ENCODE assay signal across 23 cellular contexts in genomic region chr6:134752445-134752844, GRCh38.
DNase-seq lines count a peak whose midpoint lies in the region; ATAC-seq, FAIRE-seq and TF ChIP-seq lines count a peak whose summit lies in the region.
"Had no signal": no experiment of that assay in that cellular context is flagged by ENCODE, and none has a peak within 500 bp of the region (broad histone marks: within the 10 kb centered on the region; RNA-seq: fewer than 3 reads in every experiment).

No MANE protein-coding gene starts in this region.

- no peak overlapping the region for H2AK5ac ChIP-seq in mesenchymal stem cell (ENCODE audit: low read length, severe bottlenecking)

- H4K8ac ChIP-seq in mesenchymal stem cell (ENCODE audit: low read length) = no peak overlapping the region

- H2BK120ac ChIP-seq in mesenchymal stem cell (ENCODE audit: low read depth, low read length) = no peak overlapping the region

- TF ChIP-seq RAD21 in liver (IDR thresholded peaks at IDR 0.05) = peak in 1 of 2 donors; percentile 44
- no peak for TF ChIP-seq RAD21 in HepG2 (CRISPR knock-in tag; IDR thresholded peaks at IDR 0.05)

- H3K9me2 ChIP-seq in GM23248 (ENCODE audit: insufficient read depth) = no peaks in the 10 kb centered on the region

- no peak overlapping the region for H3K4ac ChIP-seq in mesenchymal stem cell (ENCODE audit: low read depth in 1 of 2, low read length in 2 of 2)

- no peaks in the 10 kb centered on the region for H3K79me1 ChIP-seq in mesenchymal stem cell (replicated peaks; ENCODE audit: low read length, poor library complexity, severe bottlenecking)

- no peak overlapping the region for H3K18ac ChIP-seq in mesenchymal stem cell (ENCODE audit: low read depth in 1 of 2, low read length in 2 of 2)

- POLR2A ChIA-PET in HepG2 (lab: Yijun Ruan, JAX) = no interaction called here

- no peaks in the 10 kb centered on the region for H4K20me1 ChIP-seq in HepG2 (ENCODE audit: insufficient read depth, low read length)
- no peaks in the 10 kb centered on the region for H4K20me1 ChIP-seq in GM23248 (ENCODE audit: insufficient read depth)
- H4K20me1 ChIP-seq: BLaER1 had no signal

- H2BK12ac ChIP-seq in mesenchymal stem cell (ENCODE audit: low read length in 2 of 2) = no peak overlapping the region

- CTCF ChIA-PET in HepG2 (lab: Yijun Ruan, JAX; ENCODE audit: low intra/inter-chr PET ratio, low total read pairs) = no interaction called here

- H3K79me2 ChIP-seq in HepG2 (ENCODE audit: insufficient read depth, low read length) = no peaks in the 10 kb centered on the region
- H3K79me2 ChIP-seq in GM23248 (ENCODE audit: insufficient read depth) = no peaks in the 10 kb centered on the region

- no peak overlapping the region for H2BK15ac ChIP-seq in mesenchymal stem cell (ENCODE audit: low read depth, poor library complexity, severe bottlenecking)

- H3K27ac ChIP-seq in liver (ENCODE audit: low read depth in 1 of 2, low read length in 2 of 2) (no peak overlapping the region), HepG2 (ENCODE audit: extremely low read length, insufficient read depth, low read length) (no peak overlapping the region), mesenchymal stem cell (ENCODE audit: low read length, poor library complexity, severe bottlenecking) (peak overlapping the region; percentile 37), GM23248 (no peak overlapping the region)
- H3K27ac ChIP-seq: 22Rv1, BLaER1, C4-2B had no signal

- FAIRE-seq in HepG2 (lab: Jason Lieb, UNC) = no peak
- FAIRE-seq: A204.1, GM12891, GM18507, H54 had no signal

- in situ Hi-C loops in HepG2 (cut with HindIII; ENCODE audit: extremely low pct_ligation_motif_present, low pct_unique_long_range_greater_than_20kb) (no loop called here), GM23248 (cut with MboI) (no loop called here)

- H3K4me2 ChIP-seq in HepG2 (ENCODE audit: low read depth, low read length) (no peak overlapping the region), mesenchymal stem cell (ENCODE audit: low read length, poor library complexity, severe bottlenecking) (no peak overlapping the region), GM23248 (ENCODE audit: unreplicated experiment) (no peak overlapping the region)
- H3K4me2 ChIP-seq: BLaER1 had no signal

- H3F3A ChIP-seq in GM23248 (ENCODE audit: insufficient read depth) = no peaks in the 10 kb centered on the region

- WGBS in liver = 34% methylated on average over 5 of the region's 5 CpGs
- WGBS in HepG2 (ENCODE audit: low lambda C conversion rate) = 18% methylated on average over 5 of the region's 5 CpGs
- 98% methylated on average over 4 of the region's 5 CpGs for WGBS in mesenchymal stem cell
- 74 to 79% methylated on average over 5 of the region's 5 CpGs for WGBS in GM23248 (ENCODE audit: low coverage in 1 of 2, low lambda C conversion rate in 2 of 2, missing lambda C conversion rate in 2 of 2), 2 experiments

- H3K23ac ChIP-seq in mesenchymal stem cell (ENCODE audit: low read length in 2 of 2) = no peak overlapping the region

- no peak overlapping the region for H2AFZ ChIP-seq in HepG2 (ENCODE audit: low read length)
- H2AFZ ChIP-seq in mesenchymal stem cell (ENCODE audit: low read depth, low read length) = no peak overlapping the region
- H2AFZ ChIP-seq in GM23248 = no peak overlapping the region

- no peak overlapping the region for H4K91ac ChIP-seq in mesenchymal stem cell (ENCODE audit: low read length)

- DNase-seq in HepG2 (ENCODE audit: low spot score) (no peak), kidney tubule cell (ENCODE audit: low spot score) (peak; percentile 9), mesenchymal stem cell (no peak), renal cortical epithelial cell (ENCODE audit: low read depth) (peak; percentile 37), GM23248 (no peak), SHP77 treated with DMSO at 0.1 percent for 48 hours (lab: John Stamatoyannopoulos, UW) (no peak)
- DNase-seq: CD4-positive, CD25-positive, alpha-beta regulatory T cell; CD8-positive, alpha-beta memory T cell; DMS53; DMS79 treated with DMSO at 0.1 percent for 48 hours; GF-D8; GOT3; HFFc6 had no signal

- H3K36me3 ChIP-seq in liver (ENCODE audit: control insufficient read depth in 4 of 4, insufficient read depth in 3 of 4, low read depth in 1 of 4, low read length in 3 of 4) (no peaks in the 10 kb centered on the region), HepG2 (replicated peaks in 1 of 2; ENCODE audit: control insufficient read depth in 1 of 2, insufficient read depth in 2 of 2, low read length in 2 of 2) (no peaks in the 10 kb centered on the region), mesenchymal stem cell (ENCODE audit: control insufficient read depth in 1 of 2, insufficient read depth in 2 of 2, low read depth in 1 of 2, low read length in 2 of 2) (no peaks in the 10 kb centered on the region), GM23248 (ENCODE audit: low read depth) (no peaks in the 10 kb centered on the region)
- H3K36me3 ChIP-seq: BLaER1, HAP-1 had no signal

- TF ChIP-seq EP300 in HepG2 (IDR thresholded peaks at IDR 0.05; ENCODE audit: low read depth in 2 of 2, low read length in 2 of 2) (no peak), HepG2 (CRISPR knock-in tag; IDR thresholded peaks at IDR 0.05; ENCODE audit: borderline replicate concordance) (no peak)

- H3K14ac ChIP-seq in mesenchymal stem cell (ENCODE audit: low read length in 2 of 2) = no peak overlapping the region

- H3K4me1 ChIP-seq in liver (ENCODE audit: control insufficient read depth in 4 of 4, insufficient read depth in 4 of 4, low read length in 3 of 4) = peaks cover 0 to 9% (median 1%) of the 10 kb centered on the region in 4 donors
- no peaks in the 10 kb centered on the region for H3K4me1 ChIP-seq in HepG2 (ENCODE audit: insufficient read depth, low read length)
- peaks cover 5% of the 10 kb centered on the region for H3K4me1 ChIP-seq in mesenchymal stem cell (ENCODE audit: control insufficient read depth, insufficient read depth, low read depth, low read length)
- H3K4me1 ChIP-seq in GM23248 (ENCODE audit: insufficient read depth) = peaks cover 5% of the 10 kb centered on the region; the same call in 1 of the 2 replicates
- H3K4me1 ChIP-seq: BLaER1, HAP-1 had no signal

- no peak for TF ChIP-seq CTCF in liver (IDR thresholded peaks at IDR 0.05; ENCODE audit: low read depth, low read length, missing input control)
- TF ChIP-seq CTCF in HepG2 (CRISPR knock-in tag; IDR thresholded peaks at IDR 0.05) = no peak

- H3K9me3 ChIP-seq in liver (ENCODE audit: control insufficient read depth in 4 of 4, low read length in 3 of 4) = no peaks in the 10 kb centered on the region
- H3K9me3 ChIP-seq in HepG2 (ENCODE audit: low read length) = no peaks in the 10 kb centered on the region
- no peaks in the 10 kb centered on the region for H3K9me3 ChIP-seq in mesenchymal stem cell (ENCODE audit: control insufficient read depth, low read length)
- no peaks in the 10 kb centered on the region for H3K9me3 ChIP-seq in GM23248 (ENCODE audit: low read depth)
- H3K9me3 ChIP-seq: HAP-1 had no signal

- ATAC-seq in HepG2 (no peak), GM18873 (IDR thresholded peaks at IDR 0.05; ENCODE audit: low FRiP score, unreplicated experiment) (no peak)

- peak overlapping the region in 1 of 3 donors; percentile 10 for H3K4me3 ChIP-seq in liver (ENCODE audit: low read depth in 1 of 3, low read length in 3 of 3)
- H3K4me3 ChIP-seq in HepG2 (replicated peaks in 1 of 3; ENCODE audit: insufficient read depth in 1 of 3, low read depth in 2 of 3, low read length in 3 of 3) = no peak overlapping the region
- no peak overlapping the region for H3K4me3 ChIP-seq in mesenchymal stem cell (ENCODE audit: insufficient read depth in 1 of 2, low read depth in 1 of 2, low read length in 2 of 2)
- no peak overlapping the region for H3K4me3 ChIP-seq in GM23248
- H3K4me3 ChIP-seq: BLaER1, HAP-1 had no signal

- BruUV-seq in HepG2 (replicated peaks; lab: Mats Ljungman, UMichigan) = no TSS peak

- H3K27me3 ChIP-seq in liver (ENCODE audit: control insufficient read depth in 4 of 4, insufficient read depth in 4 of 4, low read length in 3 of 4) (no peaks in the 10 kb centered on the region), HepG2 (ENCODE audit: control insufficient read depth in 1 of 2, insufficient read depth in 2 of 2, low read length in 2 of 2) (peaks cover 0 to 3% of the 10 kb centered on the region in 2 experiments; a peak in 2 of 5 replicates), mesenchymal stem cell (ENCODE audit: control insufficient read depth in 1 of 2, insufficient read depth in 1 of 2, low read length in 2 of 2) (no peaks in the 10 kb centered on the region), GM23248 (replicated peaks; ENCODE audit: insufficient read depth) (peaks cover 9% of the 10 kb centered on the region; the same call in 1 of the 2 replicates)
- H3K27me3 ChIP-seq: BLaER1 had no signal

- H3K9ac ChIP-seq in liver (ENCODE audit: low read depth in 1 of 2, low read length in 2 of 2) = no peak overlapping the region
- H3K9ac ChIP-seq in HepG2 (ENCODE audit: insufficient read depth, low read depth, low read length) = no peak overlapping the region
- H3K9ac ChIP-seq in mesenchymal stem cell (ENCODE audit: low read length) = no peak overlapping the region
- H3K9ac ChIP-seq in GM23248 = no peak overlapping the region
- H3K9ac ChIP-seq: BLaER1 had no signal

- no peak overlapping the region for H2BK5ac ChIP-seq in mesenchymal stem cell (ENCODE audit: low read depth, low read length, poor library complexity, severe bottlenecking)

- no peak for TF ChIP-seq POLR2A in HepG2 (IDR thresholded peaks at IDR 0.05; ENCODE audit: insufficient read depth in 1 of 2, low read depth in 2 of 2, low read length in 2 of 2)

- intact Hi-C loops in HepG2 (cut with micrococcal nuclease; ENCODE audit: unreplicated experiment) = no loop called here

TF ChIP-seq in liver, 16 proteins besides CTCF, POLR2A, EP300 and RAD21 (continues in another document):
- no peak for TF ChIP-seq GABPA (IDR thresholded peaks at IDR 0.05 in 1 of 2, conservative IDR thresholded peaks at IDR 0.05 in 1 of 2)

TF ChIP-seq in HepG2, 621 proteins besides CTCF, POLR2A, EP300 and RAD21 (continues in another document):
- TF ChIP-seq ZNF678 (CRISPR knock-in tag; IDR thresholded peaks at IDR 0.05) = no peak

Comparison
In these comparisons a context has a peak if more than half of its experiments do, and no peak if none do; other contexts are left out.
1. DNase-seq: peak in kidney tubule cell (single experiment) and renal cortical epithelial cell (single experiment); none in HepG2 (single experiment), mesenchymal stem cell (single experiment), GM23248 (single experiment) and SHP77 treated with DMSO at 0.1 percent for 48 hours (single experiment).